12 cellular contexts compared by ENCODE assay signal in genomic region chr5:174352681-174353080, GRCh38.
"Had no signal": no experiment of that assay in that cellular context is flagged by ENCODE, and none has a peak within 500 bp of the region (broad histone marks: within the 10 kb centered on the region; RNA-seq: fewer than 3 reads in every experiment).

No MANE protein-coding gene starts in this region.

- H3K4me3 Mint-ChIP-seq: GM23338, H9, HFFc6, IgD-negative memory B cell had no signal

- DNase-seq: H9, HCEC 1CT, HFFc6, Karpas-422, KBM-7 had no signal

- H3K4me1 Mint-ChIP-seq: GM23338, H9, IgD-negative memory B cell had no signal

- H2AFZ ChIP-seq: GM23338 had no signal

- H3K27ac ChIP-seq: HL-60, KMS-11 had no signal

- H3K9me3 Mint-ChIP-seq: GM23338 had no signal

- H3K27me3 Mint-ChIP-seq: IgD-negative memory B cell had no signal

- H3K27ac Mint-ChIP-seq: GM23338, H9, HFFc6, IgD-negative memory B cell had no signal

- ATAC-seq: GM23338, HepG2 had no signal

- H3K9ac ChIP-seq: KMS-11 had no signal

- H3K4me2 ChIP-seq: GM23338, KMS-11 had no signal

- H3K36me3 Mint-ChIP-seq: IgD-negative memory B cell had no signal

- FAIRE-seq: H1, H54, HepG2 had no signal

- H3K4me3 ChIP-seq: GM23338 had no signal
